ENCODE assay signal across 21 cellular contexts in genomic region chr10:65670087-65670486, GRCh38.
A peak's percentile ranks its signal among the peaks of the same experiment; 100 is the strongest.
DNase-seq lines count a peak whose midpoint lies in the region; ATAC-seq and TF ChIP-seq lines count a peak whose summit lies in the region.
"Had no signal": no experiment of that assay in that cellular context is flagged by ENCODE, and none has a peak within 500 bp of the region (broad histone marks: within the 10 kb centered on the region; RNA-seq: fewer than 3 reads in every experiment).

No MANE protein-coding gene starts in this region.

- H3K36me3 ChIP-seq in brain microvascular endothelial cell (replicated peaks), result no peaks in the 10 kb centered on the region
- H3K36me3 ChIP-seq: vagina had no signal

- DNase-seq in AG10803 (ENCODE audit: low read depth), result peak; percentile 78
- peak; percentile 19 for DNase-seq in LHCN-M2 (ENCODE audit: low read depth)
- peak; percentile 90 for DNase-seq in brain microvascular endothelial cell
- DNase-seq in myocyte (ENCODE audit: low read depth), result peak; percentile 48
- no peak for DNase-seq in stimulated activated naive CD8-positive, alpha-beta T cell treated with anti-CD3 and anti-CD28 coated beads, Interleukin-15, Interleukin-2, amounts not matched to agents 100 U/mL and 50 U/mL, for 24 hours
- no peak for DNase-seq in stimulated activated CD4-positive, alpha-beta T cell treated with anti-CD3 and anti-CD28 coated beads, Interleukin-4, amount 100 ng/mL, for 24 hours
- DNase-seq in NCI-H2227 (lab: John Stamatoyannopoulos, UW; ENCODE audit: unreplicated experiment), result no peak
- no peak for DNase-seq in activated gamma-delta T cell treated with Interleukin-2 at 50 U/mL for 16 hours
- DNase-seq: activated CD4-positive, alpha-beta T cell treated with anti-CD3 and anti-CD28 coated beads, Interleukin-2, amount 50 U/mL, for 1 hour; activated naive CD4-positive, alpha-beta T cell treated with Interleukin-2 at 50 U/mL for 16 hours; CD4-positive, CD25-positive, alpha-beta regulatory T cell; NCI-H1048; NCI-H2029; NCI-H446 treated with DMSO at 0.1 percent for 48 hours; nephron progenitor cell; NK-92 treated with Interleukin-12 subunit alpha and Interleukin-12 subunit beta, amount 100 ng/mL, for 24 hours; stimulated activated CD8-positive, alpha-beta memory T cell treated with anti-CD3 and anti-CD28 coated beads, Interleukin-4, amount 100 ng/mL, for 48 hours had no signal

- no peak for TF ChIP-seq CTCF in AG10803 (conservative IDR thresholded peaks at IDR 0.05; ENCODE audit: low read length)
- TF ChIP-seq CTCF in brain microvascular endothelial cell (IDR thresholded peaks at IDR 0.05; ENCODE audit: low read depth, low read length, missing control alignments), result no peak

- no peaks in the 10 kb centered on the region for H3K27me3 ChIP-seq in brain microvascular endothelial cell (replicated peaks)
- H3K27me3 ChIP-seq: vagina had no signal

- H3K27ac ChIP-seq in brain microvascular endothelial cell, result no peak overlapping the region
- H3K27ac ChIP-seq: KMS-11, RWPE1, vagina had no signal

- ATAC-seq in stimulated activated naive CD8-positive, alpha-beta T cell treated with anti-CD3 and anti-CD28 coated beads, Interleukin-15, Interleukin-2, amounts not matched to agents 100 U/mL and 50 U/mL, for 24 hours, result no peak
- ATAC-seq: HCT116 had no signal

- no peak overlapping the region for H3K4me3 ChIP-seq in AG10803 (ENCODE audit: low read length)
- H3K4me3 ChIP-seq in brain microvascular endothelial cell (ENCODE audit: low read depth, low read length), result no peak overlapping the region
- H3K4me3 ChIP-seq: vagina had no signal

- in situ Hi-C loops in brain microvascular endothelial cell (cut with HindIII; ENCODE audit: low pct_ligation_motif_present, low sequenced_read_pairs), result no loop called here

Comparison
In these comparisons a context has a peak if more than half of its experiments do, and no peak if none do; other contexts are left out.
1. DNase-seq: peak in AG10803 (single experiment), LHCN-M2 (single experiment), brain microvascular endothelial cell (single experiment) and myocyte (single experiment); none in stimulated activated naive CD8-positive, alpha-beta T cell treated with anti-CD3 and anti-CD28 coated beads, Interleukin-15, Interleukin-2, amounts not matched to agents 100 U/mL and 50 U/mL, for 24 hours (single experiment), stimulated activated CD4-positive, alpha-beta T cell treated with anti-CD3 and anti-CD28 coated beads, Interleukin-4, amount 100 ng/mL, for 24 hours (single experiment), NCI-H2227 (single experiment) and activated gamma-delta T cell treated with Interleukin-2 at 50 U/mL for 16 hours (single experiment).